8 cellular contexts compared by ENCODE assay signal in the genomic region with DNA sequence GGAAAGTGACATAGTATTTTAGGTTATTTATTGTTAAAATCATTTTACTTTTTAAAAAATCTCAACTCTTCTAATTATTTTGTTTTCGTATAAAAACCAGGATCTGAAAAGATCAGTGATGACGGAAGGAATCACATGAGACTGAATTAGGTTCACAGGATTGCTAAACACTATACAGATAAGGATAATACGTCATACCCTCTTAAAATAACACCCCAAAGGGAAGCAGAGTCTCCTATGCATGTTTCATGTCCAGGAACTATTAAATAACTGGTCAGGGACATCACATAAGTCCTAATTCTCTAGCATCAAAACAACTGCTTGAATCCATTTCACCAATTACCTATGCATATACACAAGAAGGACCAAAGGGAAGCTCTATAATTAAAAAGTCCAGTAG.
"Had no signal": no experiment of that assay in that cellular context is flagged by ENCODE, and none has a peak within 500 bp of the region (broad histone marks: within the 10 kb centered on the region; RNA-seq: fewer than 3 reads in every experiment).

No MANE protein-coding gene starts in this region.

- FAIRE-seq: G401.6, GM12878, GM12891, GM12892, GM18507, GM19239 had no signal

- H3K4me3 ChIP-seq: GM12878 had no signal

- DNase-seq: GDM1, GF-D8 had no signal

- ATAC-seq: GM12878 had no signal
